ENCODE assay signal across 12 cellular contexts in genomic region chr2:236548179-236548918, GRCh38. TPM values are rescaled to one million over a fixed set of nuclear protein-coding genes. Genes with fewer than 3 reads are reported as not detected.
DNase-seq lines count a peak whose midpoint lies in the region; ATAC-seq, FAIRE-seq and TF ChIP-seq lines count a peak whose summit lies in the region.
"Had no signal": no experiment of that assay in that cellular context is flagged by ENCODE, and none has a peak within 500 bp of the region (broad histone marks: within the 10 kb centered on the region; RNA-seq: fewer than 3 reads in every experiment).

No MANE protein-coding gene starts in this region.

- no peak overlapping the region for H3K4me3 Mint-ChIP-seq in activated naive CD4-positive, alpha-beta T cell treated with anti-CD3 and anti-CD28 coated beads for 36 hours
- H3K4me3 Mint-ChIP-seq in T-cell: peak overlapping the region in 1 of 3 donors; percentile 74
- no peak overlapping the region for H3K4me3 Mint-ChIP-seq in type B pancreatic cell

- no peak for TF ChIP-seq POLR2A in transverse colon (IDR thresholded peaks at IDR 0.05)

- peaks cover 1% of the 10 kb centered on the region for H3K36me3 Mint-ChIP-seq in activated naive CD4-positive, alpha-beta T cell treated with anti-CD3 and anti-CD28 coated beads for 36 hours (ENCODE audit: low read depth)
- H3K36me3 Mint-ChIP-seq in activated naive CD4-positive, alpha-beta T cell treated with anti-CD3 and anti-CD28 coated beads, Interleukin-2, amount 50 U/mL, for 72 hours: peaks cover 11 to 14% of the 10 kb centered on the region in 2 donors
- H3K36me3 Mint-ChIP-seq in T-cell: peaks cover 14% of the 10 kb centered on the region
- H3K36me3 Mint-ChIP-seq in type B pancreatic cell: no peaks in the 10 kb centered on the region

- TF ChIP-seq CTCF in transverse colon (IDR thresholded peaks at IDR 0.05) (no peak), type B pancreatic cell (conservative IDR thresholded peaks at IDR 0.05) (no peak)

- no peak for ATAC-seq in activated naive CD4-positive, alpha-beta T cell treated with anti-CD3 and anti-CD28 coated beads, Interleukin-2, amount 50 U/mL, for 72 hours
- ATAC-seq in T-cell (replicated peaks in 1 of 4): no peak

- intact Hi-C loops in activated naive CD4-positive, alpha-beta T cell treated with anti-CD3 and anti-CD28 coated beads for 36 hours (cut with micrococcal nuclease): loop anchor here (5.0 to 10.0 kb wide), 2 partner anchors 884 to 1146 kb away; no protein-coding TSS in a partner anchor
- intact Hi-C loops in transverse colon (cut with DNase I; ENCODE audit: low total_unique reads): no loop called here

- H3K4me1 ChIP-seq in transverse colon (peaks cover 0 to 4% (median 0%) of the 10 kb centered on the region in 4 donors), small intestine (ENCODE audit: control insufficient read depth in 2 of 2, insufficient read depth in 1 of 2, low read depth in 1 of 2, low read length in 1 of 2) (peaks cover 0 to 2% of the 10 kb centered on the region in 2 donors)

- TF ChIP-seq EP300 in transverse colon (IDR thresholded peaks at IDR 0.05; ENCODE audit: low read depth): no peak

- H3K27me3 ChIP-seq in transverse colon: no peaks in the 10 kb centered on the region
- no peaks in the 10 kb centered on the region for H3K27me3 ChIP-seq in small intestine (ENCODE audit: control insufficient read depth in 2 of 2, insufficient read depth in 2 of 2, low read length in 2 of 2)
- H3K27me3 ChIP-seq: upper lobe of left lung had no signal

- 48 to 49% methylated on average over 5 of the region's 5 CpGs for WGBS in transverse colon (ENCODE audit: low coverage in 1 of 2), 2 donors
- 51 to 62% (median 60%) methylated on average over 5 of the region's 5 CpGs for WGBS in small intestine, 3 donors

- H3K4me3 ChIP-seq in transverse colon (no peak overlapping the region), small intestine (ENCODE audit: low read depth in 1 of 2, low read length in 2 of 2) (no peak overlapping the region)
- H3K4me3 ChIP-seq: upper lobe of left lung had no signal

- CTCF ChIA-PET in activated naive CD4-positive, alpha-beta T cell treated with anti-CD3 and anti-CD28 coated beads for 36 hours (lab: Charles Lee): interaction anchor here (0.9 to 1.2 kb wide), 3 partner anchors 21 to 35 kb away, joined by 3 to 7 read pairs (median 4); partner anchors contain the start of gene ACKR3
- CTCF ChIA-PET in T-cell (lab: Charles Lee): interaction anchor here (0.5 to 1.5 kb wide), 5 partner anchors 12 to 36 kb away, joined by 3 to 7 read pairs (median 3); partner anchors contain the start of gene ACKR3 (in 1 of the 2)

- no peak for DNase-seq in activated naive CD4-positive, alpha-beta T cell treated with anti-CD3 and anti-CD28 coated beads for 36 hours
- no peak for DNase-seq in activated naive CD4-positive, alpha-beta T cell treated with anti-CD3 and anti-CD28 coated beads, Interleukin-2, amount 50 U/mL, for 72 hours (ENCODE audit: low spot score in 2 of 2)
- DNase-seq in T-cell: no peak
- DNase-seq in transverse colon: no peak
- DNase-seq in small intestine: no peak
- no peak for DNase-seq in NCI-H345 treated with DMSO at 0.1 percent for 48 hours (lab: John Stamatoyannopoulos, UW; ENCODE audit: unreplicated experiment)
- no peak for DNase-seq in type B pancreatic cell (ENCODE audit: extremely low spot score, unreplicated experiment)
- DNase-seq: HCEC 1CT, NCI-H187, upper lobe of left lung had no signal

- no peaks in the 10 kb centered on the region for H3K36me3 ChIP-seq in transverse colon
- no peaks in the 10 kb centered on the region for H3K36me3 ChIP-seq in small intestine (ENCODE audit: control insufficient read depth in 2 of 2, insufficient read depth in 2 of 2, low read length in 2 of 2)
- H3K36me3 ChIP-seq: upper lobe of left lung had no signal

- in situ Hi-C loops in transverse colon (cut with MboI; ENCODE audit: low pct_ligation_motif_present in 1 of 4, low pct_unique_long_range_greater_than_20kb in 1 of 4, low sequenced_read_pairs in 3 of 4): no loop called here

- H3K27ac ChIP-seq in transverse colon (peak overlapping the region in 3 of 4 donors; percentile 5 to 51 (median 34)), small intestine (ENCODE audit: low read depth in 1 of 2, low read length in 1 of 2) (no peak overlapping the region)
- H3K27ac ChIP-seq: upper lobe of left lung had no signal

- peak overlapping the region; percentile 19 for H3K27ac Mint-ChIP-seq in activated naive CD4-positive, alpha-beta T cell treated with anti-CD3 and anti-CD28 coated beads for 36 hours
- H3K27ac Mint-ChIP-seq in activated naive CD4-positive, alpha-beta T cell treated with anti-CD3 and anti-CD28 coated beads, Interleukin-2, amount 50 U/mL, for 72 hours: peak overlapping the region in 1 of 2 donors; percentile 50
- H3K27ac Mint-ChIP-seq in T-cell: peak overlapping the region; percentile 92 to 93
- no peak overlapping the region for H3K27ac Mint-ChIP-seq in type B pancreatic cell

- no peaks in the 10 kb centered on the region for H3K27me3 Mint-ChIP-seq in activated naive CD4-positive, alpha-beta T cell treated with anti-CD3 and anti-CD28 coated beads for 36 hours (ENCODE audit: low read depth)
- H3K27me3 Mint-ChIP-seq in T-cell (no peaks in the 10 kb centered on the region), type B pancreatic cell (peaks cover 3% of the 10 kb centered on the region)

- peak; percentile 99 for FAIRE-seq in endometrium (lab: Jason Lieb, UNC)
- FAIRE-seq in small intestine (lab: Jason Lieb, UNC): no peak
- FAIRE-seq: frontal cortex had no signal

- H3K9me3 ChIP-seq in transverse colon: no peaks in the 10 kb centered on the region
- H3K9me3 ChIP-seq in small intestine (ENCODE audit: control insufficient read depth, low read depth): no peaks in the 10 kb centered on the region
- H3K9me3 ChIP-seq: upper lobe of left lung had no signal

- H3K9me3 Mint-ChIP-seq in activated naive CD4-positive, alpha-beta T cell treated with anti-CD3 and anti-CD28 coated beads for 36 hours: no peaks in the 10 kb centered on the region
- H3K9me3 Mint-ChIP-seq in activated naive CD4-positive, alpha-beta T cell treated with anti-CD3 and anti-CD28 coated beads, Interleukin-2, amount 50 U/mL, for 72 hours: peaks cover 0 to 6% of the 10 kb centered on the region in 2 donors
- H3K9me3 Mint-ChIP-seq in T-cell: no peaks in the 10 kb centered on the region
- H3K9me3 Mint-ChIP-seq in type B pancreatic cell: peaks cover 14% of the 10 kb centered on the region

- H3K4me1 Mint-ChIP-seq in activated naive CD4-positive, alpha-beta T cell treated with anti-CD3 and anti-CD28 coated beads for 36 hours (ENCODE audit: low read depth): peaks cover 88% of the 10 kb centered on the region
- peaks cover 91 to 95% (median 95%) of the 10 kb centered on the region in 3 donors for H3K4me1 Mint-ChIP-seq in T-cell
- peaks cover 25% of the 10 kb centered on the region for H3K4me1 Mint-ChIP-seq in type B pancreatic cell (ENCODE audit: unreplicated experiment)

- POLR2A ChIA-PET in T-cell (lab: Charles Lee): interaction anchor here in 1 of 2 donors (0.5 kb wide), 1 partner anchor 21 kb away, joined by 3 read pairs; no protein-coding TSS in a partner anchor

RNA-seq across cellular contexts. Expression of gene ACKR3, which starts 21.3 kb away (rescaled TPM):
- total RNA-seq in activated naive CD4-positive, alpha-beta T cell treated with anti-CD3 and anti-CD28 coated beads for 36 hours: under 1 TPM; 0.45 to 0.49 TPM
- 1 to 10 TPM in 1 of 2 donors, under 1 TPM in 1; 0.54 to 2.2 TPM for total RNA-seq in activated naive CD4-positive, alpha-beta T cell treated with anti-CD3 and anti-CD28 coated beads, Interleukin-2, amount 50 U/mL, for 72 hours
- total RNA-seq in T-cell (1 to 10 TPM; 3.3 to 6.9 (median 4.5) TPM), transverse colon (10 to 100 TPM in 1 of 4 donors, 1 to 10 TPM in 3; 4.2 to 16.5 (median 7.7) TPM), type B pancreatic cell (ENCODE audit: low replicate concordance) (43.6 and 44.6 TPM in 2 replicates)
- polyA plus RNA-seq in small intestine: 10 to 100 TPM in 1 of 3 donors, 1 to 10 TPM in 2; 3.8 to 44.8 (median 3.8) TPM

Comparison
In these comparisons a context has a peak if more than half of its experiments do, and no peak if none do; other contexts are left out.
1. H3K27ac ChIP-seq: peak in transverse colon (3 of 4); none in small intestine (0 of 2).